In genomic region chr4:15799703-15800102, GRCh38 we compare ENCODE assay signal across 25 cellular contexts. TPM values are rescaled to one million over a fixed set of nuclear protein-coding genes. Genes with fewer than 3 reads are reported as not detected.
"Had no signal": no experiment of that assay in that cellular context is flagged by ENCODE, and none has a peak within 500 bp of the region (broad histone marks: within the 10 kb centered on the region; RNA-seq: fewer than 3 reads in every experiment).

No MANE protein-coding gene starts in this region.

- ATAC-seq: activated T-cell treated with anti-CD3 and anti-CD28 coated beads, Interleukin-2, amount 50 U/mL, for 4 hours; heart right ventricle; left ventricle myocardium superior; mucosa of descending colon; naive thymus-derived CD4-positive, alpha-beta T cell; stimulated activated naive CD8-positive, alpha-beta T cell treated with anti-CD3 and anti-CD28 coated beads, Interleukin-15, Interleukin-2, amounts not matched to agents 100 U/mL and 50 U/mL, for 24 hours had no signal

- FAIRE-seq: bronchial epithelial cell, endothelial cell of umbilical vein had no signal

- H3K4me1 ChIP-seq: adrenal gland, esophagus muscularis mucosa, sigmoid colon, tibial artery, uterus had no signal

- H3K9me3 ChIP-seq: adrenal gland, esophagus muscularis mucosa, mucosa of descending colon, neutrophil, sigmoid colon, tibial artery, uterus had no signal

- H3K4me3 ChIP-seq: adrenal gland, esophagus muscularis mucosa, heart right ventricle, mucosa of descending colon, sigmoid colon, tibial artery, uterus had no signal

- DNase-seq: activated CD4-positive, alpha-beta T cell treated with anti-CD3 and anti-CD28 coated beads, Interleukin-2, amount 50 U/mL, for 1 hour; activated CD8-positive, alpha-beta memory T cell treated with anti-CD3 and anti-CD28 coated beads, Interleukin-2, amount 50 U/mL, for 4 hours; activated effector memory CD4-positive, alpha-beta T cell treated with anti-CD3 and anti-CD28 coated beads, Interleukin-2, amount 50 U/mL, for 16 hours; activated naive CD4-positive, alpha-beta T cell treated with anti-CD3 and anti-CD28 coated beads, Interleukin-2, amount 50 U/mL, for 16 hours; activated T-cell treated with anti-CD3 and anti-CD28 coated beads, Interleukin-2, amount 50 U/mL, for 4 hours; adrenal gland; effector CD8-positive, alpha-beta T cell; heart right ventricle; kidney glomerular epithelial cell; left ventricle myocardium superior; mesenchymal stem cell; mucosa of descending colon; naive thymus-derived CD4-positive, alpha-beta T cell; sigmoid colon; stimulated activated CD4-positive, alpha-beta T cell treated with anti-CD3 and anti-CD28 coated beads, Interleukin-1b, Interleukin-23, amount 100 ng/mL, for 48 hours; stimulated activated naive CD8-positive, alpha-beta T cell treated with anti-CD3 and anti-CD28 coated beads, Interleukin-15, Interleukin-2, amounts not matched to agents 100 U/mL and 50 U/mL, for 24 hours; substantia nigra; T-helper 9 cell; tibial artery; uterus had no signal

- H3K27me3 Mint-ChIP-seq: naive thymus-derived CD4-positive, alpha-beta T cell had no signal

- H3K27me3 ChIP-seq: adrenal gland, esophagus muscularis mucosa, neutrophil, sigmoid colon, tibial artery, uterus had no signal

- H3K9me3 Mint-ChIP-seq: activated T-cell treated with anti-CD3 and anti-CD28 coated beads, Interleukin-2, amount 50 U/mL, for 4 hours; naive thymus-derived CD4-positive, alpha-beta T cell had no signal

- H3K27ac ChIP-seq: adrenal gland, esophagus muscularis mucosa, heart right ventricle, neutrophil, sigmoid colon, tibial artery, uterus had no signal

- H3K4me3 Mint-ChIP-seq: activated T-cell treated with anti-CD3 and anti-CD28 coated beads, Interleukin-2, amount 50 U/mL, for 4 hours; naive thymus-derived CD4-positive, alpha-beta T cell had no signal

- H3K36me3 ChIP-seq: adrenal gland, esophagus muscularis mucosa, heart right ventricle, neutrophil, sigmoid colon, tibial artery, uterus had no signal

RNA-seq across cellular contexts. Expression of gene CD38, which starts 21.6 kb away (rescaled TPM):
- total RNA-seq: bronchial epithelial cell, renal cortical epithelial cell had no signal
